ENCODE assay signal across 9 cellular contexts in the genomic region with DNA sequence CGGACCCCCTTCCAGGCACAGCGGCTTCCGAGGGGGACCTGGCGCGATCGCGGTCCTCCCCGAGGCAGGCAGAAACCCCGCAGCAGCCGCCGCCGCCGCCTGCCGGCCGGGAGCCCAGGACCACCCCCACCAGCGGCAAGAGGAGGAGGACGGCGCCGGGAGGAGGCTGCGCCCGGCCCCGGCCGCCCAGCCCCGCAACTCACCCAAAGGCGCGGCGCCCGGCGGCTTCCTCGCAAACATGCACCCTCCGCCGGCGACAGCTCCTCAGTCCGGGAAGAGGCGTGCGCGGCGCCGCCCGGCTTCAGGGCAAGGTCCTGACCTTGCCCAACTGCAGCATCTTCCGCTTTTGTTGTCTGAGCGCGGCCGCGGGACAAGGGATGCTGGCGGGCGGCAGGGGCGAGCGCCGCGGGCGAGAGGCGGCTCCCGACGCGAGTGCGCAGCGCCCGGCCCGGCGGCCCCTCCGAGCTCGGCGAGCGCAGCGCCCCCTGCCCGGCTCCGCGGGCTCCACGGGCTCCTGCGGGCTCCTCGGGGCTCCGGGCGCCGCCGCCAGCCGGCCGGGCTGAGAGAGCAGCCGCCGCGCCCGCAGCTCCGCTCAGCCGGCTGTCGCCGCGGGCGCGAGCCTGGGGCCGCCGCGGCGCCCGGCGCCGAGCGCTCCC. TPM values are rescaled to one million over a fixed set of nuclear protein-coding genes. Genes with fewer than 3 reads are reported as not detected.
DNase-seq lines count a peak whose midpoint lies in the region; ATAC-seq and TF ChIP-seq lines count a peak whose summit lies in the region.
"Had no signal": no experiment of that assay in that cellular context is flagged by ENCODE, and none has a peak within 500 bp of the region (broad histone marks: within the 10 kb centered on the region; RNA-seq: fewer than 3 reads in every experiment).

No MANE protein-coding gene starts in this region.

- no peak overlapping the region for H2AFZ ChIP-seq in parathyroid adenoma

- peak overlapping the region; percentile 68 for H3K9ac ChIP-seq in NT2/D1 (ENCODE audit: insufficient read length, low read depth)
- H3K9ac ChIP-seq in parathyroid adenoma: no peak overlapping the region

- TF ChIP-seq POLR2A in gastroesophageal sphincter (IDR thresholded peaks at IDR 0.05): no peak

- TF ChIP-seq EP300 in gastroesophageal sphincter (IDR thresholded peaks at IDR 0.05): no peak

- H3K79me2 ChIP-seq in parathyroid adenoma: no peaks in the 10 kb centered on the region

- DNase-seq in COLO668 (lab: John Stamatoyannopoulos, UW; ENCODE audit: unreplicated experiment): peak; percentile 79
- no peak for DNase-seq in NT2/D1 (ENCODE audit: low read depth, low spot score)

- TF ChIP-seq CTCF in gastroesophageal sphincter (IDR thresholded peaks at IDR 0.05) (no peak), parathyroid adenoma (IDR thresholded peaks at IDR 0.05) (no peak)

- H3K4me1 ChIP-seq in NT2/D1 (ENCODE audit: insufficient read depth, insufficient read length) (no peaks in the 10 kb centered on the region), gastroesophageal sphincter (peaks cover 0 to 9% (median 0%) of the 10 kb centered on the region in 3 donors), parathyroid adenoma (no peaks in the 10 kb centered on the region)

- H3K9me3 ChIP-seq in NT2/D1 (ENCODE audit: insufficient read depth, low read length): no peaks in the 10 kb centered on the region
- H3K9me3 ChIP-seq in gastroesophageal sphincter: no peaks in the 10 kb centered on the region
- no peaks in the 10 kb centered on the region for H3K9me3 ChIP-seq in parathyroid adenoma (ENCODE audit: control insufficient read depth, low read length)

- H3K27me3 ChIP-seq in NT2/D1 (ENCODE audit: insufficient read depth, insufficient read length) (peaks cover 40% of the 10 kb centered on the region), gastroesophageal sphincter (peaks cover 54% of the 10 kb centered on the region), parathyroid adenoma (ENCODE audit: control insufficient read depth, insufficient read depth, low read length) (no peaks in the 10 kb centered on the region)

- H3K4me3 ChIP-seq in NT2/D1 (ENCODE audit: insufficient read length, low read depth): peak overlapping the region; percentile 55
- H3K4me3 ChIP-seq in gastroesophageal sphincter: peak overlapping the region; percentile 7 to 47
- peak overlapping the region; percentile 23 for H3K4me3 ChIP-seq in parathyroid adenoma (ENCODE audit: low read depth, low read length)

- ATAC-seq in GM21360 (IDR thresholded peaks at IDR 0.05; ENCODE audit: unreplicated experiment) (peak; percentile 48), gastroesophageal sphincter (peak; percentile 34), GM18867 (IDR thresholded peaks at IDR 0.05; ENCODE audit: unreplicated experiment) (no peak), HG03439 (IDR thresholded peaks at IDR 0.05; ENCODE audit: unreplicated experiment) (no peak), GM19467 (IDR thresholded peaks at IDR 0.05; ENCODE audit: unreplicated experiment) (no peak)

- H3K36me3 ChIP-seq in NT2/D1 (ENCODE audit: insufficient read depth, insufficient read length, low read length) (no peaks in the 10 kb centered on the region), gastroesophageal sphincter (no peaks in the 10 kb centered on the region), parathyroid adenoma (ENCODE audit: control insufficient read depth, insufficient read depth, low read length) (no peaks in the 10 kb centered on the region)

- H3K4me2 ChIP-seq in parathyroid adenoma (ENCODE audit: low read length): peak overlapping the region; percentile 55

- no CpG with 5 or more reads among the region's 97 CpGs for WGBS in gastroesophageal sphincter (ENCODE audit: low coverage in 1 of 2), 2 donors

- H3K27ac ChIP-seq in gastroesophageal sphincter (peak overlapping the region in 1 of 4 donors; percentile 51), parathyroid adenoma (no peak overlapping the region)

RNA-seq across cellular contexts. Expression of a gene that starts 0.5 kb away (rescaled TPM):
- 1 to 10 TPM in 3 of 4 donors, under 1 TPM in 1; 0.40 to 3.1 (median 1.9) TPM for total RNA-seq in gastroesophageal sphincter
- total RNA-seq: activated naive CD4-positive, alpha-beta T cell treated with anti-CD3 and anti-CD28 coated beads, Interleukin-2, amount 50 U/mL, for 72 hours had no signal

Comparison
In these comparisons a context has a peak if more than half of its experiments do, and no peak if none do; other contexts are left out.
1. ATAC-seq: peak in GM21360 (single experiment) and gastroesophageal sphincter (single experiment); none in GM18867 (single experiment), HG03439 (single experiment) and GM19467 (single experiment).
2. Peak in every context shown above with its lines, with median percentiles within 50 percentile points of each other: H3K4me3 ChIP-seq.